Comparison of ENCODE assay signal across 1 cellular context in genomic region chr15:57280464-57280863, GRCh38.
A peak's percentile ranks its signal among the peaks of the same experiment; 100 is the strongest.
TF ChIP-seq lines count a peak whose summit lies in the region.

No MANE protein-coding gene starts in this region.

TF ChIP-seq in HepG2, 621 proteins besides CTCF, POLR2A, EP300 and RAD21:
- no peak for TF ChIP-seq ZXDC (CRISPR knock-in tag; IDR thresholded peaks at IDR 0.05)
- TF ChIP-seq ZNF121 (CRISPR knock-in tag; IDR thresholded peaks at IDR 0.05): 0 out of 2 replicates have a peak, but pooled peaks have one; percentile 15
